Comparison of ENCODE assay signal across 7 cellular contexts in the genomic region with DNA sequence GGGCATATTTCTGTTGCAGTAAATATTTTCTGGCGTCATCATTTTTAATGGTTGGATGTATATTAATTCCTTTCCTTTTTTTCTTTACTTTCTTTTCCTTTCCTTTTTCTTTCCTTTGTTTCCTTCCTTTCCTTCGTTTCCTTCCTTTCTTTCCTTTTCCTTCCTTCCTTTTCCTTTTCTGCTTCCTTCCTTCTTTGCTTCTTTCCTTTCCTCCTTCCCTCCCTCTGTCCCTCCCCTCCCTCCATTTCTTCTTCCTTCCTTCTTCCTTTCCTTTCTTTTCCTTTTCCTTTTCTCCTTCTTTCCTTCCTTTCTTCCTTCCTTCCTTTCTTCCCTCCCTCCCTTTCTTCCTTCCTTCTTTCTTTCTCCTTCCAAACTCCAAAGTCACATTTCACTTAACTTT.
"Had no signal": no experiment of that assay in that cellular context is flagged by ENCODE, and none has a peak within 500 bp of the region (broad histone marks: within the 10 kb centered on the region; RNA-seq: fewer than 3 reads in every experiment).

No MANE protein-coding gene starts in this region.

- H3K27ac Mint-ChIP-seq: IgD-negative memory B cell had no signal

- H3K4me3 Mint-ChIP-seq: IgD-negative memory B cell had no signal

- H3K27ac ChIP-seq: HL-60, KMS-11 had no signal

- H3K9ac ChIP-seq: KMS-11 had no signal

- H3K4me2 ChIP-seq: KMS-11 had no signal

- DNase-seq: IMR-90, KBM-7, KG1 had no signal

- FAIRE-seq: HTR-8/SVneo had no signal
